14 cellular contexts compared by ENCODE assay signal in genomic region chr3:12197475-12197874, GRCh38. TPM values are rescaled to one million over a fixed set of nuclear protein-coding genes. Genes with fewer than 3 reads are reported as not detected.
DNase-seq lines count a peak whose midpoint lies in the region; ATAC-seq and TF ChIP-seq lines count a peak whose summit lies in the region.
"Had no signal": no experiment of that assay in that cellular context is flagged by ENCODE, and none has a peak within 500 bp of the region (broad histone marks: within the 10 kb centered on the region; RNA-seq: fewer than 3 reads in every experiment).

No MANE protein-coding gene starts in this region.

- DNase-seq in activated naive CD4-positive, alpha-beta T cell treated with anti-CD3 and anti-CD28 coated beads, Interleukin-2, amount 50 U/mL, for 72 hours (ENCODE audit: low spot score in 2 of 2): no peak
- no peak for DNase-seq in activated naive CD4-positive, alpha-beta T cell treated with anti-CD3 and anti-CD28 coated beads, Interleukin-2, amount 10 ng/mL, durations not matched to agents 7 days and 5 days
- no peak for DNase-seq in NCI-H774 (lab: John Stamatoyannopoulos, UW)
- no peak for DNase-seq in type B pancreatic cell (ENCODE audit: extremely low spot score, unreplicated experiment)
- DNase-seq in T-helper 2 cell treated with Interferon-gamma antibody and Interleukin-4, amounts not matched to agents 5 μg/mL and 100 μg/mL, for 36 hours (ENCODE audit: low spot score): no peak
- DNase-seq: activated CD4-positive, alpha-beta T cell treated with anti-CD3 and anti-CD28 coated beads for 1 hour; activated gamma-delta T cell; Caco-2; effector CD4-positive, alpha-beta T cell; foreskin fibroblast; NCI-H2171 treated with DMSO at 0.1 percent for 48 hours had no signal

- CTCF ChIA-PET in activated naive CD4-positive, alpha-beta T cell treated with anti-CD3 and anti-CD28 coated beads, Interleukin-2, amount 10 ng/mL, durations not matched to agents 7 days and 5 days (lab: Charles Lee): no interaction called here

- ATAC-seq in activated naive CD4-positive, alpha-beta T cell treated with anti-CD3 and anti-CD28 coated beads, Interleukin-2, amount 50 U/mL, for 72 hours: peak; percentile 75 to 77
- peak; percentile 49 for ATAC-seq in HG02623 (IDR thresholded peaks at IDR 0.05; ENCODE audit: unreplicated experiment)
- ATAC-seq in HG03457 (IDR thresholded peaks at IDR 0.05; ENCODE audit: unreplicated experiment): peak; percentile 42
- no peak for ATAC-seq in GM21737 (IDR thresholded peaks at IDR 0.05; ENCODE audit: unreplicated experiment)

- H3K27me3 Mint-ChIP-seq in activated naive CD4-positive, alpha-beta T cell treated with anti-CD3 and anti-CD28 coated beads, Interleukin-2, amount 10 ng/mL, durations not matched to agents 7 days and 5 days: no peaks in the 10 kb centered on the region
- no peaks in the 10 kb centered on the region for H3K27me3 Mint-ChIP-seq in type B pancreatic cell
- no peaks in the 10 kb centered on the region for H3K27me3 Mint-ChIP-seq in T-helper 2 cell treated with Interferon-gamma antibody and Interleukin-4, amounts not matched to agents 5 μg/mL and 100 μg/mL, for 36 hours (ENCODE audit: low read depth)

- H3K4me1 Mint-ChIP-seq in activated naive CD4-positive, alpha-beta T cell treated with anti-CD3 and anti-CD28 coated beads, Interleukin-2, amount 10 ng/mL, durations not matched to agents 7 days and 5 days: peaks cover 10% of the 10 kb centered on the region
- H3K4me1 Mint-ChIP-seq in type B pancreatic cell (ENCODE audit: unreplicated experiment): peaks cover 10% of the 10 kb centered on the region
- H3K4me1 Mint-ChIP-seq in T-helper 2 cell treated with Interferon-gamma antibody and Interleukin-4, amounts not matched to agents 5 μg/mL and 100 μg/mL, for 36 hours (ENCODE audit: low read depth): peaks cover 34% of the 10 kb centered on the region

- no peaks in the 10 kb centered on the region for H3K9me3 Mint-ChIP-seq in activated naive CD4-positive, alpha-beta T cell treated with anti-CD3 and anti-CD28 coated beads, Interleukin-2, amount 50 U/mL, for 72 hours
- H3K9me3 Mint-ChIP-seq in activated naive CD4-positive, alpha-beta T cell treated with anti-CD3 and anti-CD28 coated beads, Interleukin-2, amount 10 ng/mL, durations not matched to agents 7 days and 5 days: no peaks in the 10 kb centered on the region
- no peaks in the 10 kb centered on the region for H3K9me3 Mint-ChIP-seq in type B pancreatic cell
- H3K9me3 Mint-ChIP-seq in T-helper 2 cell treated with Interferon-gamma antibody and Interleukin-4, amounts not matched to agents 5 μg/mL and 100 μg/mL, for 36 hours: no peaks in the 10 kb centered on the region

- TF ChIP-seq CTCF in type B pancreatic cell (conservative IDR thresholded peaks at IDR 0.05): no peak

- peak overlapping the region; percentile 45 to 79 for H3K27ac Mint-ChIP-seq in activated naive CD4-positive, alpha-beta T cell treated with anti-CD3 and anti-CD28 coated beads, Interleukin-2, amount 50 U/mL, for 72 hours
- no peak overlapping the region for H3K27ac Mint-ChIP-seq in activated naive CD4-positive, alpha-beta T cell treated with anti-CD3 and anti-CD28 coated beads, Interleukin-2, amount 10 ng/mL, durations not matched to agents 7 days and 5 days
- no peak overlapping the region for H3K27ac Mint-ChIP-seq in type B pancreatic cell
- H3K27ac Mint-ChIP-seq in T-helper 2 cell treated with Interferon-gamma antibody and Interleukin-4, amounts not matched to agents 5 μg/mL and 100 μg/mL, for 36 hours: no peak overlapping the region

- H3K4me3 Mint-ChIP-seq in activated naive CD4-positive, alpha-beta T cell treated with anti-CD3 and anti-CD28 coated beads, Interleukin-2, amount 10 ng/mL, durations not matched to agents 7 days and 5 days: no peak overlapping the region
- no peak overlapping the region for H3K4me3 Mint-ChIP-seq in type B pancreatic cell
- no peak overlapping the region for H3K4me3 Mint-ChIP-seq in T-helper 2 cell treated with Interferon-gamma antibody and Interleukin-4, amounts not matched to agents 5 μg/mL and 100 μg/mL, for 36 hours

- no peaks in the 10 kb centered on the region for H3K36me3 Mint-ChIP-seq in activated naive CD4-positive, alpha-beta T cell treated with anti-CD3 and anti-CD28 coated beads, Interleukin-2, amount 50 U/mL, for 72 hours
- H3K36me3 Mint-ChIP-seq in activated naive CD4-positive, alpha-beta T cell treated with anti-CD3 and anti-CD28 coated beads, Interleukin-2, amount 10 ng/mL, durations not matched to agents 7 days and 5 days: no peaks in the 10 kb centered on the region
- no peaks in the 10 kb centered on the region for H3K36me3 Mint-ChIP-seq in type B pancreatic cell
- no peaks in the 10 kb centered on the region for H3K36me3 Mint-ChIP-seq in T-helper 2 cell treated with Interferon-gamma antibody and Interleukin-4, amounts not matched to agents 5 μg/mL and 100 μg/mL, for 36 hours (ENCODE audit: low read depth)

RNA-seq across cellular contexts. Expression of gene TIMP4, which starts 38.8 kb away (rescaled TPM):
- total RNA-seq in activated naive CD4-positive, alpha-beta T cell treated with anti-CD3 and anti-CD28 coated beads, Interleukin-2, amount 50 U/mL, for 72 hours: not detected
- 0.43 and 0.48 TPM in 2 replicates for total RNA-seq in type B pancreatic cell (ENCODE audit: low replicate concordance)

Comparison
In these comparisons a context has a peak if more than half of its experiments do, and no peak if none do; other contexts are left out.
1. H3K27ac Mint-ChIP-seq: peak in activated naive CD4-positive, alpha-beta T cell treated with anti-CD3 and anti-CD28 coated beads, Interleukin-2, amount 50 U/mL, for 72 hours (2 of 2); none in activated naive CD4-positive, alpha-beta T cell treated with anti-CD3 and anti-CD28 coated beads, Interleukin-2, amount 10 ng/mL, durations not matched to agents 7 days and 5 days (single experiment), type B pancreatic cell (single experiment) and T-helper 2 cell treated with Interferon-gamma antibody and Interleukin-4, amounts not matched to agents 5 μg/mL and 100 μg/mL, for 36 hours (single experiment).